In the genomic region with DNA sequence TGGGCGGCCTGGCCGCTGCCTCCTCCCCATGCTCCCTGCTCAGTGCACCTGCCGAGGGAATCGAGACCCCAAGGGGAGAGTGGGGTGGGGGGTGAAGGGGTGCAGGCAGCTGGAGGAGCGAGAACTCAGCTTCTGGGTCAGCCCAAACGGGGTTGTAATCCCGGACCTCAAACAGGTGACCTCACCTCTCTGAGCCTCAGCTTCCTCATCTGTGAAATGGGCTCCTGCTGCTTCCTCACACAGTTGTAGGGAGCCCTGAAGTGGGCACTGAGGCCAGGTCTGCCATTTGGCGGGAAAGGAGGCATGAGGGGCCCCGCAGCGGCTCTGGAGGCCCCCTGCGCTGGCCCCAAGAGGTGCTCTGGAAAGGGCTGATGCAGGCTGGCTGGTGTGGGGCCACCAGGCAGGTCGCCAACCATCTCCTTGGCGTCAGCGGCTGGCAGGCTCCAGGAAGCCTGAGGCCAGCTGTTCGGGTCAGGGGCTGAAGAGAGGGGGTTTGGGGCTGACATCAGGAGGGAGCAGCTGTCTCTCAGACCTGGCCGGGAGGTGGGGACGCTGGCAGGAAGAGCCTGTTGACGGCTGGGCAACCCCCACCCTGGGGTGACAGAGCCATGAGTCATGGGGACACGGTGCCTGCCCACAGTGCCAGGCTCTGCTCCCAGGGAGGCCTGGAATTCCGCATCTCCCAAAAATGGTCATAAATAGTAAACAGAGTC, we compare ENCODE assay signal across 1 cellular context.
A peak's percentile ranks its signal among the peaks of the same experiment; 100 is the strongest.
TF ChIP-seq lines count a peak whose summit lies in the region.

No MANE protein-coding gene starts in this region.

TF ChIP-seq in HepG2, 621 proteins besides CTCF, POLR2A, EP300 and RAD21 (continued from another document):
- TF ChIP-seq ZNF629 (CRISPR knock-in tag; conservative IDR thresholded peaks at IDR 0.05) (peak; percentile 90), ZNF138 (CRISPR knock-in tag; IDR thresholded peaks at IDR 0.05; ENCODE audit: low read depth) (no peak), KLF12 (CRISPR knock-in tag; IDR thresholded peaks at IDR 0.05; ENCODE audit: borderline replicate concordance) (no peak), HES4 (CRISPR knock-in tag; IDR thresholded peaks at IDR 0.05; ENCODE audit: borderline replicate concordance) (no peak), ZBTB3 (CRISPR knock-in tag; IDR thresholded peaks at IDR 0.05; ENCODE audit: borderline replicate concordance, low read depth) (no peak), CHD2 (IDR thresholded peaks at IDR 0.05; ENCODE audit: low read depth, low read length) (no peak), ARID2 (CRISPR knock-in tag; IDR thresholded peaks at IDR 0.05; ENCODE audit: borderline replicate concordance) (no peak), ZNF264 (CRISPR knock-in tag; IDR thresholded peaks at IDR 0.05) (no peak), MATR3 (CRISPR knock-in tag; IDR thresholded peaks at IDR 0.05) (no peak), CSRNP1 (CRISPR knock-in tag; IDR thresholded peaks at IDR 0.05) (no peak), ZMYM3 (CRISPR knock-in tag; IDR thresholded peaks at IDR 0.05) (0 out of 2 replicates have a peak, but pooled peaks have one; percentile 34), IRF2 (CRISPR knock-in tag; IDR thresholded peaks at IDR 0.05) (no peak), ZNF790 (CRISPR knock-in tag; IDR thresholded peaks at IDR 0.05; ENCODE audit: borderline replicate concordance) (no peak), MYC (CRISPR knock-in tag; IDR thresholded peaks at IDR 0.05; ENCODE audit: borderline replicate concordance) (0 out of 2 replicates have a peak, but pooled peaks have one; percentile 14), ARNT2 (CRISPR knock-in tag; IDR thresholded peaks at IDR 0.05; ENCODE audit: low read depth) (no peak), FOSL2 (CRISPR knock-in tag; IDR thresholded peaks at IDR 0.05) (peak; percentile 53; the same call in 1 of the 2 replicates)
- TF ChIP-seq, protein P1, sequence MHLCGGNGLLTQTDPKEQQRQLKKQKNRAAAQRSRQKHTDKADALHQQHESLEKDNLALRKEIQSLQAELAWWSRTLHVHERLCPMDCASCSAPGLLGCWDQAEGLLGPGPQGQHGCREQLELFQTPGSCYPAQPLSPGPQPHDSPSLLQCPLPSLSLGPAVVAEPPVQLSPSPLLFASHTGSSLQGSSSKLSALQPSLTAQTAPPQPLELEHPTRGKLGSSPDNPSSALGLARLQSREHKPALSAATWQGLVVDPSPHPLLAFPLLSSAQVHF (CRISPR knock-in tag; IDR thresholded peaks at IDR 0.05): no peak
- TF ChIP-seq, protein P2, sequence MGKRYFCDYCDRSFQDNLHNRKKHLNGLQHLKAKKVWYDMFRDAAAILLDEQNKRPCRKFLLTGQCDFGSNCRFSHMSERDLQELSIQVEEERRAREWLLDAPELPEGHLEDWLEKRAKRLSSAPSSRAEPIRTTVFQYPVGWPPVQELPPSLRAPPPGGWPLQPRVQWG (CRISPR knock-in tag; IDR thresholded peaks at IDR 0.05; ENCODE audit: borderline replicate concordance, low read depth): no peak
